30 cellular contexts compared by ENCODE assay signal in the genomic region with DNA sequence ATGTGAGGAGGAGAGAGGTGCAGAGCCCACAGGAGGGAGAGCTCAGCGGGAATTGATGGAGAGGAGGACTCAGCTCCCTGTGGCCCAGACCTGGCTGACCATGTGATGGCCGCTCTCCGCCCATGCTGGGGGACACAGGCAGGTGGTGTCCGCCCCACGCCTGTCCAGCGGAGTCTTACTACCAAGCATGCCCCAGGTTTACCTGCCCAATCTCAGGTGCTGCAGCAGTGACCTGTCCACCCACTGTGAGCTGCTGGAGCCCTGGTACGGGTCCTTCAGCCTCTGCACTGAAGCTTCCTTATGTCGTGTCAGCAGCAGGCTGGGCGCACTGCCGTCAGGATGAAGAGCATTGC.
"Had no signal": no experiment of that assay in that cellular context is flagged by ENCODE, and none has a peak within 500 bp of the region (broad histone marks: within the 10 kb centered on the region; RNA-seq: fewer than 3 reads in every experiment).

No MANE protein-coding gene starts in this region.

- H3K27ac ChIP-seq: brain microvascular endothelial cell, SJCRH30, SK-N-MC, WERI-Rb-1 had no signal

- ATAC-seq: activated CD8-positive, alpha-beta memory T cell treated with anti-CD3 and anti-CD28 coated beads, Interleukin-2, amount 10 ng/mL, durations not matched to agents 7 days and 5 days; activated naive CD8-positive, alpha-beta T cell treated with anti-CD3 and anti-CD28 coated beads, Interleukin-2, amount 50 U/mL, for 24 hours; PC-3 had no signal

- H3K4me1 ChIP-seq: SJCRH30 had no signal

- FAIRE-seq: RCC 7860 had no signal

- DNase-seq: activated CD4-positive, alpha-beta memory T cell treated with anti-CD3 and anti-CD28 coated beads, Interleukin-2, amount 10 ng/mL, durations not matched to agents 7 days and 5 days; activated CD4-positive, alpha-beta T cell treated with anti-CD3 and anti-CD28 coated beads for 1 hour; activated CD4-positive, alpha-beta T cell treated with anti-CD3 and anti-CD28 coated beads for 48 hours; activated CD4-positive, CD25-positive, alpha-beta regulatory T cell; activated CD8-positive, alpha-beta memory T cell treated with anti-CD3 and anti-CD28 coated beads for 24 hours; activated CD8-positive, alpha-beta memory T cell treated with anti-CD3 and anti-CD28 coated beads, Interleukin-2, amount 10 ng/mL, durations not matched to agents 7 days and 5 days; activated CD8-positive, alpha-beta memory T cell treated with anti-CD3 and anti-CD28 coated beads, Interleukin-2, amount 50 U/mL, for 48 hours; activated effector memory CD4-positive, alpha-beta T cell treated with Interleukin-2 at 50 U/mL for 16 hours; activated naive CD4-positive, alpha-beta T cell treated with anti-CD3 and anti-CD28 coated beads, Interleukin-2, amount 10 ng/mL, durations not matched to agents 7 days and 5 days; activated naive CD8-positive, alpha-beta T cell treated with anti-CD3 and anti-CD28 coated beads, Interleukin-2, amount 50 U/mL, for 24 hours; activated T-cell treated with anti-CD3 and anti-CD28 coated beads, Interleukin-2, amount 50 U/mL, for 48 hours; anterior cingulate cortex; brain microvascular endothelial cell; Karpas-422; KBM-7; NCI-H1105; NCI-H1417 treated with DMSO at 0.1 percent for 48 hours; NCI-H187 treated with DMSO at 0.1 percent for 48 hours; NCI-H2081 treated with DMSO at 0.1 percent for 48 hours; NCI-H345; NCI-H524 treated with DMSO at 0.1 percent for 48 hours; NCI-H748 treated with DMSO at 0.1 percent for 48 hours; NK-92 treated with Interleukin-12 subunit alpha and Interleukin-12 subunit beta, amount 100 ng/mL, for 24 hours; PC-3; SHP77; SJCRH30; T1000; WERI-Rb-1 had no signal

- H3K9me3 ChIP-seq: SJCRH30 had no signal

- H3K4me3 ChIP-seq: SJCRH30, SK-N-MC had no signal

- H3K36me3 ChIP-seq: brain microvascular endothelial cell, SJCRH30, WERI-Rb-1 had no signal
